Comparison of ENCODE assay signal across 8 cellular contexts in the genomic region with DNA sequence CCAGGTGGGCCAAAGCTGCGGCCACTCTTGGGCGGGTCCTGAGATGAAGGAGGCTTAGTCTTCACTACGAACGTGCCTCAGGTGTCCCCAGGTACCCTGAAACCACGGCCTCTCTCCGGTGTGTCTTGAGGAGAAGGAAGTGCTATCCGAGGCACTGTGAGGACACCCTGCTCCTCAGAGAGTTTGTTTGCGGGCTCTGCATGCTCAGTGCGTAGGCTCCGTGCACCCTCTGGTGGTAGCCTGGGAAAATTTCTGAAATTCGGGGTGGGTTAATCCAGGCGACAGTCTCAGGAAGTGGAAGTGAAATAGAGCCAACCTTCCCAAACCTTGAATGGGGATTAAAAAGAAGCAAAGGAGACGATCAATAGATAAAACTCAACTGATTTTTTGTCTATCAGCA.
A peak's percentile ranks its signal among the peaks of the same experiment; 100 is the strongest.
DNase-seq lines count a peak whose midpoint lies in the region; ATAC-seq and TF ChIP-seq lines count a peak whose summit lies in the region.
"Not testable (repeated sequence)": the region's sequence is repeated elsewhere in the genome, so short reads cannot be mapped to it uniquely, and the experiment has no call there.

No MANE protein-coding gene starts in this region.

- not testable (repeated sequence) for TF ChIP-seq CTCF in DND-41 (IDR thresholded peaks at IDR 0.05; ENCODE audit: borderline replicate concordance, extremely low read depth, low read length, poor library complexity, severe bottlenecking); GM23338 (conservative IDR thresholded peaks at IDR 0.05; ENCODE audit: low read depth in 2 of 2); WTC11 (IDR thresholded peaks at IDR 0.05); foreskin keratinocyte (conservative IDR thresholded peaks at IDR 0.05)

- H3K9ac ChIP-seq in DND-41 (ENCODE audit: low read depth, low read length), result not testable (repeated sequence)

- not testable (repeated sequence) for H3K9me3 Mint-ChIP-seq in GM23338; WTC11; stimulated activated naive CD8-positive, alpha-beta T cell treated with anti-CD3 and anti-CD28 coated beads, Interleukin-15, amount 100 ng/mL, for 72 hours

- H3K27ac ChIP-seq in DND-41 (ENCODE audit: low read length); GM23338 (ENCODE audit: low read depth); foreskin keratinocyte: not testable (repeated sequence)

- H3F3A ChIP-seq in GM23338 (replicated peaks; ENCODE audit: low read depth), result not testable (repeated sequence)

- CTCF ChIA-PET in WTC11 (lab: Charles Lee), result not testable (repeated sequence)

- DNase-seq in DND-41; GM23338 (ENCODE audit: low spot score); WTC11 (ENCODE audit: low spot score); foreskin keratinocyte; left ventricle myocardium superior; stimulated activated naive CD8-positive, alpha-beta T cell treated with anti-CD3 and anti-CD28 coated beads, Interleukin-15, amount 100 ng/mL, for 72 hours: not testable (repeated sequence)

- POLR2A ChIA-PET in WTC11 (lab: Charles Lee), result not testable (repeated sequence)

- not testable (repeated sequence) for H3K27ac Mint-ChIP-seq in GM23338; WTC11; stimulated activated naive CD8-positive, alpha-beta T cell treated with anti-CD3 and anti-CD28 coated beads, Interleukin-15, amount 100 ng/mL, for 72 hours

- H3K4me3 ChIP-seq in DND-41 (ENCODE audit: low read depth in 1 of 2, low read length in 2 of 2); GM23338: not testable (repeated sequence)

- H3K36me3 ChIP-seq in DND-41 (ENCODE audit: insufficient read depth, low read length); GM23338 (ENCODE audit: insufficient read depth): not testable (repeated sequence)

- H3K4me1 Mint-ChIP-seq in GM23338; WTC11; stimulated activated naive CD8-positive, alpha-beta T cell treated with anti-CD3 and anti-CD28 coated beads, Interleukin-15, amount 100 ng/mL, for 72 hours: not testable (repeated sequence)

- not testable (repeated sequence) for H2AFZ ChIP-seq in DND-41 (ENCODE audit: low read depth, low read length); GM23338

- H3K27me3 Mint-ChIP-seq in GM23338 (ENCODE audit: insufficient read depth, low read depth, poor library complexity); WTC11 (ENCODE audit: low read depth); stimulated activated naive CD8-positive, alpha-beta T cell treated with anti-CD3 and anti-CD28 coated beads, Interleukin-15, amount 100 ng/mL, for 72 hours: not testable (repeated sequence)

- not testable (repeated sequence) for H3K4me3 Mint-ChIP-seq in GM23338; WTC11; stimulated activated naive CD8-positive, alpha-beta T cell treated with anti-CD3 and anti-CD28 coated beads, Interleukin-15, amount 100 ng/mL, for 72 hours

- not testable (repeated sequence) for H3K27me3 ChIP-seq in DND-41 (ENCODE audit: insufficient read depth, low read length, poor library complexity); GM23338 (ENCODE audit: insufficient read depth); foreskin keratinocyte

- not testable (repeated sequence) for H3K9me3 ChIP-seq in DND-41 (ENCODE audit: insufficient read depth, low read length, severe bottlenecking)

- not testable (repeated sequence) for H3K36me3 Mint-ChIP-seq in GM23338 (ENCODE audit: low read depth); WTC11

- intact Hi-C loops in left ventricle myocardium superior (cut with micrococcal nuclease), result not testable (repeated sequence)

- not testable (repeated sequence) for H3K4me2 ChIP-seq in DND-41 (ENCODE audit: insufficient read depth, low read length); GM23338

- peak; percentile 92 for ATAC-seq in DND-41 (ENCODE audit: insufficient read depth, low read depth)
- peak; percentile 67 for ATAC-seq in GM18868 (IDR thresholded peaks at IDR 0.05; ENCODE audit: unreplicated experiment)
- peak; percentile 89 for ATAC-seq in GM23338
- ATAC-seq in HG03457 (IDR thresholded peaks at IDR 0.05; ENCODE audit: unreplicated experiment), result peak; percentile 77
- peak; percentile 86 for ATAC-seq in WTC11
- ATAC-seq in foreskin keratinocyte, result peak; percentile 70
- peak; percentile 64 for ATAC-seq in left ventricle myocardium superior
- ATAC-seq in stimulated activated naive CD8-positive, alpha-beta T cell treated with anti-CD3 and anti-CD28 coated beads, Interleukin-15, amount 100 ng/mL, for 72 hours, result peak; percentile 79

- not testable (repeated sequence) for H4K20me1 ChIP-seq in DND-41 (ENCODE audit: insufficient read depth, low read length); GM23338 (replicated peaks; ENCODE audit: insufficient read depth)

- H3K79me2 ChIP-seq in DND-41 (ENCODE audit: insufficient read depth, low read length); GM23338 (replicated peaks; ENCODE audit: insufficient read depth): not testable (repeated sequence)

- not testable (repeated sequence) for H3K9me2 ChIP-seq in GM23338 (ENCODE audit: insufficient read depth)

- not testable (repeated sequence) for H3K4me1 ChIP-seq in DND-41 (ENCODE audit: insufficient read depth, low read length); GM23338 (ENCODE audit: insufficient read depth); foreskin keratinocyte
